Comparison of ENCODE assay signal across 7 cellular contexts in genomic region chr7:151432658-151433521, GRCh38.
DNase-seq lines count a peak whose midpoint lies in the region; ATAC-seq and TF ChIP-seq lines count a peak whose summit lies in the region.

No MANE protein-coding gene starts in this region.

- ATAC-seq in GM18907 (IDR thresholded peaks at IDR 0.05; ENCODE audit: unreplicated experiment) = peak; percentile 66
- peak; percentile 67 for ATAC-seq in HG03108 (IDR thresholded peaks at IDR 0.05; ENCODE audit: unreplicated experiment)
- ATAC-seq in GM18520 (IDR thresholded peaks at IDR 0.05; ENCODE audit: unreplicated experiment) = no peak
- no peak for ATAC-seq in HG02884 (IDR thresholded peaks at IDR 0.05; ENCODE audit: unreplicated experiment)

- DNase-seq in activated T-cell treated with anti-CD3 and anti-CD28 coated beads, Interleukin-2, amount 50 U/mL, for 1 hour = peak; percentile 50
- DNase-seq in retinal pigment epithelial cell (ENCODE audit: low read depth) (no peak), NCI-H1436 (lab: John Stamatoyannopoulos, UW) (no peak)

- peak; percentile 38 for TF ChIP-seq CTCF in retinal pigment epithelial cell (conservative IDR thresholded peaks at IDR 0.05; ENCODE audit: low read depth, low read length)

- no peak overlapping the region for H3K4me3 ChIP-seq in retinal pigment epithelial cell (ENCODE audit: low read length)

Comparison
In these comparisons a context has a peak if more than half of its experiments do, and no peak if none do; other contexts are left out.
1. ATAC-seq: peak in GM18907 (single experiment) and HG03108 (single experiment); none in GM18520 (single experiment) and HG02884 (single experiment).